In the genomic region with DNA sequence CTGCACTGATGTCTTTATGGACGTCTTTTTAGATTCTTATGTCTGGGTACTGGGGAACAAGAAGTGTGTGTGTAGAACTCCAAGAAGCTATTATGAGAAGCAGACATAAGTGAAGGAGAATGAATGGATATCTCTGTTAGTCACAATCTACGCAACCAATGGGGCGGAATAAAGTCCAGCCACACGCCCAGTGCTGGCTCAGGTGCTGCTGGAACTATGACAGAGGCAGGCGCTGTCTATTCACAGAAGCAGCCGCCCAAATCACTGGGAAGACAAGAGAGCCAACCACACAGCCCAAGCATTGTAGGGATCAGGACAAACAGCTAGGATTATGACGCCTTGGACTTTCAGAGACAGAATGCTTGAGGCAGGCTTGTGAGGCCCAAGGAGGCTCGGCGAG, we compare ENCODE assay signal across 13 cellular contexts. TPM values are rescaled to one million over a fixed set of nuclear protein-coding genes. Genes with fewer than 3 reads are reported as not detected.
DNase-seq lines count a peak whose midpoint lies in the region; ATAC-seq and TF ChIP-seq lines count a peak whose summit lies in the region.
"Had no signal": no experiment of that assay in that cellular context is flagged by ENCODE, and none has a peak within 500 bp of the region (broad histone marks: within the 10 kb centered on the region; RNA-seq: fewer than 3 reads in every experiment).

No MANE protein-coding gene starts in this region.

- H3K4me3 ChIP-seq in CD4-positive, CD25-positive, alpha-beta regulatory T cell (ENCODE audit: low read depth, low read length): no peak overlapping the region
- peak overlapping the region; percentile 4; the same call in 1 of the 2 replicates for H3K4me3 ChIP-seq in HUES64 (ENCODE audit: low read length)
- peak overlapping the region in 1 of 2 donors; percentile 41 for H3K4me3 ChIP-seq in duodenal mucosa (ENCODE audit: low read depth in 1 of 2, low read length in 2 of 2)
- H3K4me3 ChIP-seq in mucosa of descending colon: no peak overlapping the region

- H3K36me3 Mint-ChIP-seq in CD4-positive, CD25-positive, alpha-beta regulatory T cell: peaks cover 65% of the 10 kb centered on the region

- CTCF ChIA-PET in HEK293T (lab: Yijun Ruan, JAX): interaction anchor here (0.6 to 4.5 kb wide), 23 partner anchors 10 to 287 kb away, joined by 3 to 65 read pairs (median 4); partner anchors contain the start of gene ERN1

- H3K9ac ChIP-seq in HUES64 (ENCODE audit: low read depth, low read length) (no peak overlapping the region), duodenal mucosa (ENCODE audit: low read depth in 1 of 2, low read length in 2 of 2) (peak overlapping the region; percentile 60 to 71)

- peaks cover 15% of the 10 kb centered on the region for H3K4me1 ChIP-seq in CD4-positive, CD25-positive, alpha-beta regulatory T cell (ENCODE audit: control insufficient read depth, insufficient read depth, low read length, poor library complexity, severe bottlenecking)
- H3K4me1 ChIP-seq in HUES64 (ENCODE audit: insufficient read depth, low read length): peaks cover 4% of the 10 kb centered on the region; the same call in 1 of the 2 replicates
- H3K4me1 ChIP-seq in duodenal mucosa (ENCODE audit: control insufficient read depth in 1 of 2, insufficient read depth in 2 of 2, low read length in 2 of 2): peaks cover 40 to 47% of the 10 kb centered on the region in 2 donors
- H3K4me1 ChIP-seq in mucosa of descending colon (ENCODE audit: low read depth): no peaks in the 10 kb centered on the region

- no peak overlapping the region for H3K4me3 Mint-ChIP-seq in CD4-positive, CD25-positive, alpha-beta regulatory T cell
- H3K4me3 Mint-ChIP-seq: activated B cell treated with CpG ODN at 0.5 μM for 24 hours, B cell had no signal

- H3K9me3 ChIP-seq in CD4-positive, CD25-positive, alpha-beta regulatory T cell (ENCODE audit: control insufficient read depth in 2 of 2, low read length in 2 of 2): peaks cover 7% of the 10 kb centered on the region in 2 experiments
- H3K9me3 ChIP-seq in HUES64 (ENCODE audit: insufficient read depth, low read depth, low read length) (peaks cover 9% of the 10 kb centered on the region; the same call in 1 of the 2 replicates), duodenal mucosa (ENCODE audit: control insufficient read depth in 1 of 2, low read length in 2 of 2) (peaks cover 4 to 8% of the 10 kb centered on the region in 2 donors), mucosa of descending colon (peaks cover 5% of the 10 kb centered on the region)

- no peaks in the 10 kb centered on the region for H3K27me3 Mint-ChIP-seq in CD4-positive, CD25-positive, alpha-beta regulatory T cell
- H3K27me3 Mint-ChIP-seq: activated B cell treated with CpG ODN at 0.5 μM for 24 hours, B cell had no signal

- POLR2A ChIA-PET in HEK293T (lab: Yijun Ruan, JAX): interaction anchor here (1.0 to 1.7 kb wide), 5 partner anchors 18 to 83 kb away, joined by 3 to 12 read pairs (median 7); partner anchors contain the start of gene ERN1

- peaks cover 71% of the 10 kb centered on the region for H3K36me3 ChIP-seq in CD4-positive, CD25-positive, alpha-beta regulatory T cell (ENCODE audit: control insufficient read depth, insufficient read depth, low read length)
- H3K36me3 ChIP-seq in HUES64 (ENCODE audit: insufficient read depth, low read length): peaks cover 6% of the 10 kb centered on the region; the same call in 1 of the 2 replicates
- peaks cover 25 to 72% of the 10 kb centered on the region in 2 donors for H3K36me3 ChIP-seq in duodenal mucosa (ENCODE audit: control insufficient read depth in 1 of 2, insufficient read depth in 2 of 2, low read length in 2 of 2)
- no peaks in the 10 kb centered on the region for H3K36me3 ChIP-seq in mucosa of descending colon (ENCODE audit: low read depth)

- no peak overlapping the region for H3K27ac ChIP-seq in CD4-positive, CD25-positive, alpha-beta regulatory T cell (ENCODE audit: insufficient read depth, low read length, poor library complexity, severe bottlenecking)
- H3K27ac ChIP-seq in HUES64 (ENCODE audit: low read depth, low read length): no peak overlapping the region
- H3K27ac ChIP-seq in duodenal mucosa (ENCODE audit: low read depth, low read length): peak overlapping the region; percentile 85

- no peak for DNase-seq in CD4-positive, CD25-positive, alpha-beta regulatory T cell
- DNase-seq in mucosa of descending colon: peak; percentile 61 to 78 (median 76)
- DNase-seq in NCI-H1436 treated with DMSO at 0.1 percent for 48 hours (lab: John Stamatoyannopoulos, UW): no peak
- DNase-seq in HEK293T (ENCODE audit: extremely low spot score): no peak
- DNase-seq: activated B cell treated with CpG ODN at 0.5 μM for 24 hours, EL, NCI-H2029 had no signal

- 95% methylated on average over 9 of the region's 9 CpGs for WGBS in HUES64

- peak overlapping the region; percentile 47 to 93 (median 48) for H3K27ac Mint-ChIP-seq in CD4-positive, CD25-positive, alpha-beta regulatory T cell
- H3K27ac Mint-ChIP-seq: activated B cell treated with CpG ODN at 0.5 μM for 24 hours had no signal

- intact Hi-C loops in mucosa of descending colon (cut with DNase I, micrococcal nuclease): loop anchor here in 1 of 2 donors (10.0 kb wide), 1 partner anchor 70 kb away; the partner anchor contains the start of gene ERN1

- ATAC-seq in CD4-positive, CD25-positive, alpha-beta regulatory T cell (ENCODE audit: low read depth in 2 of 2): no peak
- ATAC-seq in mucosa of descending colon (peak; percentile 91), HG02571 (IDR thresholded peaks at IDR 0.05; ENCODE audit: unreplicated experiment) (no peak), HG02623 (IDR thresholded peaks at IDR 0.05; ENCODE audit: unreplicated experiment) (no peak)

- peaks cover 7 to 50% (median 18%) of the 10 kb centered on the region in 4 donors for H3K4me1 Mint-ChIP-seq in CD4-positive, CD25-positive, alpha-beta regulatory T cell

- TF ChIP-seq CTCF in mucosa of descending colon (IDR thresholded peaks at IDR 0.05): no peak

- H3K9me3 Mint-ChIP-seq in CD4-positive, CD25-positive, alpha-beta regulatory T cell: peaks cover 0 to 12% (median 0%) of the 10 kb centered on the region in 7 donors

- no peaks in the 10 kb centered on the region for H3K27me3 ChIP-seq in CD4-positive, CD25-positive, alpha-beta regulatory T cell (ENCODE audit: control insufficient read depth, insufficient read depth, low read length)
- no peaks in the 10 kb centered on the region for H3K27me3 ChIP-seq in HUES64 (ENCODE audit: insufficient read depth, low read length)
- H3K27me3 ChIP-seq in duodenal mucosa (ENCODE audit: control insufficient read depth in 1 of 2, insufficient read depth in 2 of 2, low read length in 2 of 2): no peaks in the 10 kb centered on the region

TF ChIP-seq in HEK293T, 16 proteins besides CTCF, POLR2A, EP300 and RAD21:
- TF ChIP-seq TARDBP (IDR thresholded peaks at IDR 0.05): no peak
- TF ChIP-seq L3MBTL2 (conservative IDR thresholded peaks at IDR 0.05): no peak
- TF ChIP-seq ARNT (IDR thresholded peaks at IDR 0.05): no peak
- TF ChIP-seq BHLHE40 (IDR thresholded peaks at IDR 0.05; ENCODE audit: borderline replicate concordance): no peak
- TF ChIP-seq, protein P1, sequence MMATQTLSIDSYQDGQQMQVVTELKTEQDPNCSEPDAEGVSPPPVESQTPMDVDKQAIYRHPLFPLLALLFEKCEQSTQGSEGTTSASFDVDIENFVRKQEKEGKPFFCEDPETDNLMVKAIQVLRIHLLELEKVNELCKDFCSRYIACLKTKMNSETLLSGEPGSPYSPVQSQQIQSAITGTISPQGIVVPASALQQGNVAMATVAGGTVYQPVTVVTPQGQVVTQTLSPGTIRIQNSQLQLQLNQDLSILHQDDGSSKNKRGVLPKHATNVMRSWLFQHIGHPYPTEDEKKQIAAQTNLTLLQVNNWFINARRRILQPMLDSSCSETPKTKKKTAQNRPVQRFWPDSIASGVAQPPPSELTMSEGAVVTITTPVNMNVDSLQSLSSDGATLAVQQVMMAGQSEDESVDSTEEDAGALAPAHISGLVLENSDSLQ (IDR thresholded peaks at IDR 0.05): no peak

RNA-seq across cellular contexts. Expression of gene ICAM2, which starts 43.9 kb away (rescaled TPM):
- total RNA-seq in CD4-positive, CD25-positive, alpha-beta regulatory T cell: 106 TPM
- polyA plus RNA-seq in CD4-positive, CD25-positive, alpha-beta regulatory T cell: 100 to 1,000 TPM; 465 to 625 (median 548) TPM
- polyA plus RNA-seq in HUES64 (2013, experiment 1 of 2): 0.55 TPM
- 0.57 TPM for polyA plus RNA-seq in HUES64 (2013, experiment 2 of 2)
- 10 to 100 TPM in 2 of 3 donors, 1 to 10 TPM in 1; 6.9 to 14.2 (median 10.3) TPM for total RNA-seq in mucosa of descending colon
- total RNA-seq: chondrocyte had no signal

Comparison
In these comparisons a context has a peak if more than half of its experiments do, and no peak if none do; other contexts are left out.
1. DNase-seq: peak in mucosa of descending colon (3 of 3); none in CD4-positive, CD25-positive, alpha-beta regulatory T cell (0 of 3), NCI-H1436 treated with DMSO at 0.1 percent for 48 hours (single experiment) and HEK293T (single experiment).